ENCODE assay signal across 29 cellular contexts in the genomic region with DNA sequence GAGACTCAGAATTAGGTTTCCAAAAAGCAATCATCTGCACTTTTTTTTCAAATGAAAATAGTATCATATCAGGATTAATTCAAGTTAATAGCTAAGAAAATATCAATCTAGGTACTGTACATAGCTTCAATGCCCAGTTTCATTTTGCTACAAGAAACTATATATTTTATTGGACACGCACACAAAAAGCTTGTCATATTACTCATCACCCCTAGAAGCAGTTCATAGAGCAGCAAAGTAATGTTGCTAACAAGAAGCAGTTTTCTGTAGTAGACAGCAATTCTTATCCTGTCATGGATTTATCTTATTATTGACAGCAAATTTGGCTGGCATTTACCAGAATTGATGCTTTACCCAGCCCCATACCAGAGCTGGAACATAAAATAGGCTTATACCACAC. TPM values are rescaled to one million over a fixed set of nuclear protein-coding genes. Genes with fewer than 3 reads are reported as not detected.
DNase-seq lines count a peak whose midpoint lies in the region; ATAC-seq lines count a peak whose summit lies in the region.
"Had no signal": no experiment of that assay in that cellular context is flagged by ENCODE, and none has a peak within 500 bp of the region (broad histone marks: within the 10 kb centered on the region; RNA-seq: fewer than 3 reads in every experiment).

No MANE protein-coding gene starts in this region.

- H3K4me3 Mint-ChIP-seq in activated CD8-positive, alpha-beta memory T cell treated with anti-CD3 and anti-CD28 coated beads, Interleukin-2, amount 10 ng/mL, durations not matched to agents 7 days and 5 days: no peak overlapping the region
- H3K4me3 Mint-ChIP-seq: activated naive CD4-positive, alpha-beta T cell treated with anti-CD3 and anti-CD28 coated beads, Interleukin-2, amount 10 ng/mL, durations not matched to agents 7 days and 5 days; CD8-positive, alpha-beta T cell; H9; T-helper 1 cell treated with Interleukin-12 subunit alpha and Interleukin-12 subunit beta and Interleukin-4 antibody, amounts not matched to agents 30 μg/mL and 1 μg/mL, for 36 hours had no signal

- H3K4me1 Mint-ChIP-seq in activated CD8-positive, alpha-beta memory T cell treated with anti-CD3 and anti-CD28 coated beads, Interleukin-2, amount 10 ng/mL, durations not matched to agents 7 days and 5 days: peaks cover 22% of the 10 kb centered on the region
- H3K4me1 Mint-ChIP-seq: activated naive CD4-positive, alpha-beta T cell treated with anti-CD3 and anti-CD28 coated beads, Interleukin-2, amount 10 ng/mL, durations not matched to agents 7 days and 5 days had no signal

- H3K27me3 Mint-ChIP-seq in activated CD8-positive, alpha-beta memory T cell treated with anti-CD3 and anti-CD28 coated beads, Interleukin-2, amount 10 ng/mL, durations not matched to agents 7 days and 5 days: peaks cover 6% of the 10 kb centered on the region

- peaks cover 1% of the 10 kb centered on the region for H3K36me3 Mint-ChIP-seq in activated CD8-positive, alpha-beta memory T cell treated with anti-CD3 and anti-CD28 coated beads, Interleukin-2, amount 10 ng/mL, durations not matched to agents 7 days and 5 days
- H3K36me3 Mint-ChIP-seq: activated naive CD4-positive, alpha-beta T cell treated with anti-CD3 and anti-CD28 coated beads, Interleukin-2, amount 10 ng/mL, durations not matched to agents 7 days and 5 days; CD8-positive, alpha-beta T cell had no signal

- CTCF ChIA-PET in activated CD8-positive, alpha-beta memory T cell treated with anti-CD3 and anti-CD28 coated beads, Interleukin-2, amount 10 ng/mL, durations not matched to agents 7 days and 5 days (lab: Charles Lee): no interaction called here

- no peak overlapping the region for H3K27ac Mint-ChIP-seq in activated CD8-positive, alpha-beta memory T cell treated with anti-CD3 and anti-CD28 coated beads, Interleukin-2, amount 10 ng/mL, durations not matched to agents 7 days and 5 days
- H3K27ac Mint-ChIP-seq: activated naive CD4-positive, alpha-beta T cell treated with anti-CD3 and anti-CD28 coated beads, Interleukin-2, amount 10 ng/mL, durations not matched to agents 7 days and 5 days; CD8-positive, alpha-beta T cell; H9; T-helper 1 cell treated with Interleukin-12 subunit alpha and Interleukin-12 subunit beta and Interleukin-4 antibody, amounts not matched to agents 30 μg/mL and 1 μg/mL, for 36 hours had no signal

- no peak for DNase-seq in activated CD8-positive, alpha-beta memory T cell treated with anti-CD3 and anti-CD28 coated beads, Interleukin-2, amount 10 ng/mL, durations not matched to agents 7 days and 5 days
- no peak for DNase-seq in activated CD8-positive, alpha-beta memory T cell treated with anti-CD3 and anti-CD28 coated beads for 24 hours
- DNase-seq in AG20443 (ENCODE audit: low spot score) (no peak), SKM-1 (lab: John Stamatoyannopoulos, UW; ENCODE audit: unreplicated experiment) (no peak), hypothalamus (lab: John Stamatoyannopoulos, UW) (no peak), NCI-H1105 (lab: John Stamatoyannopoulos, UW) (no peak)
- DNase-seq: 8988T; activated CD4-positive, alpha-beta T cell treated with anti-CD3 and anti-CD28 coated beads for 4 hours; activated naive CD4-positive, alpha-beta T cell treated with anti-CD3 and anti-CD28 coated beads, Interleukin-2, amount 10 ng/mL, durations not matched to agents 7 days and 5 days; activated T-cell treated with anti-CD3 and anti-CD28 coated beads, Interleukin-2, amount 50 U/mL, for 48 hours; AML-193; CD8-positive, alpha-beta T cell; colonic mucosa; DMS153; effector memory CD4-positive, alpha-beta T cell; erythroblast; foreskin fibroblast; H9; mesenchymal stem cell; MM.1S; NCI-H1436; psoas muscle; stimulated activated CD8-positive, alpha-beta memory T cell treated with anti-CD3 and anti-CD28 coated beads, Interleukin-4, amount 100 ng/mL, for 48 hours; transverse colon had no signal

- peak; percentile 33 for ATAC-seq in activated CD8-positive, alpha-beta memory T cell treated with anti-CD3 and anti-CD28 coated beads, Interleukin-2, amount 10 ng/mL, durations not matched to agents 7 days and 5 days
- ATAC-seq in GM21619 (IDR thresholded peaks at IDR 0.05; ENCODE audit: unreplicated experiment) (peak; percentile 38), HG03442 (IDR thresholded peaks at IDR 0.05; ENCODE audit: unreplicated experiment) (peak; percentile 50)
- ATAC-seq: CD8-positive, alpha-beta T cell; K562; left lobe of liver; psoas muscle had no signal

- H3K9me3 Mint-ChIP-seq in activated CD8-positive, alpha-beta memory T cell treated with anti-CD3 and anti-CD28 coated beads, Interleukin-2, amount 10 ng/mL, durations not matched to agents 7 days and 5 days (ENCODE audit: low read depth): no peaks in the 10 kb centered on the region
- H3K9me3 Mint-ChIP-seq: activated naive CD4-positive, alpha-beta T cell treated with anti-CD3 and anti-CD28 coated beads, Interleukin-2, amount 10 ng/mL, durations not matched to agents 7 days and 5 days; CD8-positive, alpha-beta T cell; H9; T-helper 1 cell treated with Interleukin-12 subunit alpha and Interleukin-12 subunit beta and Interleukin-4 antibody, amounts not matched to agents 30 μg/mL and 1 μg/mL, for 36 hours had no signal

RNA-seq across cellular contexts. Expression of gene LSM6, which starts 52.3 kb away (rescaled TPM):
- 10 to 100 TPM; 51.1 to 54.8 TPM for total RNA-seq in activated CD8-positive, alpha-beta memory T cell treated with anti-CD3 and anti-CD28 coated beads, Interleukin-2, amount 10 ng/mL, durations not matched to agents 7 days and 5 days
